ENCODE assay signal across 8 cellular contexts in the genomic region with DNA sequence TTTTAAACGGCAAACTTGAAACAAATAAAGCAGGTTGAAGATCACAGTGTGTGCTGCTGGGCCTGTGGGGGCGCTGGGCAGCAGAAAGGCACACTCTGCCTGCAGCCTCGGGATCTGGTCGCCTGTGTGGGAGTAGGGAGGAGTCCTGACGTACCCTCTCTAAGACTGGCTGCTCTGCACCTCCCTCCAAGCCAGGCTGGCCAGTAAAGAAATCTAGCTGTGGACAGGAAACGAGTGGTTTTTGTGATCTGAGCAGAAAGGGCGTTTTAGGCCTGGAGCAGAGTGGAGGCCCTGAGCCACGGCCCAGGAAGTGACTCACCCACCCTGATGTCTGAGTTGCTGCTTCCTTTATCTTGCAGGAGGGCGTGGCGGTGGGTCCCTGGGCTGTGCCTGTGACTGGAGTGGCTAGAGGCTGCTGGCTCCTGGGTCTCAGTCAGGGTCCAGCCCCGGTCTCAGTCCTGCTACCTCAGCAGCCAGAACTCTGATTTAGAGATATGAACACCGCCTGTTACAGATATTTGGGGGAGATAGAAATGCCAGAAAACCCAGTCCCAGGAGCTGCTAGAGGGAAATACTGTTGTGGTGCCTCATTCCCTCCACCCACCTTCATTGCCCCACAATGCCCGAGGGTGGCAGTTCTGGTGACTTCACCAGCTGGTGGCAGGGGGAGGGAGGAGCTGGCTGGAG.
DNase-seq lines count a peak whose midpoint lies in the region; ATAC-seq lines count a peak whose summit lies in the region.

No MANE protein-coding gene starts in this region.

- ATAC-seq in GM18508 (IDR thresholded peaks at IDR 0.05; ENCODE audit: insufficient read depth, unreplicated experiment) (peak; percentile 90), HG02981 (IDR thresholded peaks at IDR 0.05; ENCODE audit: unreplicated experiment) (peak; percentile 92)

- H3K4me1 ChIP-seq in ACC112 (ENCODE audit: control insufficient read depth, insufficient read depth, low read length, unreplicated experiment) = peaks cover 54% of the 10 kb centered on the region

- peak overlapping the region; percentile 53 for H2AFZ ChIP-seq in ACC112 (ENCODE audit: low read length, unreplicated experiment)

- H3K36me3 ChIP-seq in ACC112 (ENCODE audit: insufficient read depth, low read length) = no peaks in the 10 kb centered on the region

- peak overlapping the region; percentile 74 for H3K4me3 ChIP-seq in ACC112 (ENCODE audit: low read depth, low read length)

- no peaks in the 10 kb centered on the region for H3K79me2 ChIP-seq in ACC112 (ENCODE audit: control insufficient read depth, insufficient read depth, low read length, unreplicated experiment)

- H3K27ac ChIP-seq in ACC112 (ENCODE audit: low read depth, low read length) = peak overlapping the region; percentile 97

- DNase-seq in NCI-H748 (lab: John Stamatoyannopoulos, UW; ENCODE audit: unreplicated experiment) (peak; percentile 84), ecto neural progenitor cell (ENCODE audit: low spot score) (peak; percentile 88), medulla oblongata (ENCODE audit: extremely low spot score) (peak; percentile 88)
- DNase-seq in activated CD4-positive, alpha-beta T cell treated with anti-CD3 and anti-CD28 coated beads, Interleukin-2, amount 50 U/mL, for 48 hours = peak; percentile 89 to 92
- DNase-seq in stimulated activated CD4-positive, alpha-beta T cell treated with anti-CD3 and anti-CD28 coated beads, TNF-alpha, amount 100 ng/mL, for 48 hours (ENCODE audit: low read depth in 3 of 3) = peak; percentile 70 to 84 (median 84)

- peaks cover 5% of the 10 kb centered on the region for H3K27me3 ChIP-seq in ACC112 (ENCODE audit: insufficient read depth, low read length)

Comparison
In these comparisons a context has a peak if more than half of its experiments do, and no peak if none do; other contexts are left out.
1. Peak in every context shown above with its lines: DNase-seq, ATAC-seq, H3K4me3 ChIP-seq and H3K27ac ChIP-seq.